ENCODE assay signal across 24 cellular contexts in genomic region chr9:124671861-124672260, GRCh38.
DNase-seq lines count a peak whose midpoint lies in the region; ATAC-seq, FAIRE-seq and TF ChIP-seq lines count a peak whose summit lies in the region.
"Had no signal": no experiment of that assay in that cellular context is flagged by ENCODE, and none has a peak within 500 bp of the region (broad histone marks: within the 10 kb centered on the region; RNA-seq: fewer than 3 reads in every experiment).

No MANE protein-coding gene starts in this region.

- no peak overlapping the region for H3K27ac Mint-ChIP-seq in CD4-positive, alpha-beta T cell
- H3K27ac Mint-ChIP-seq: B cell; CD4-positive, CD25-positive, alpha-beta regulatory T cell; CD8-positive, alpha-beta memory T cell; GM23338; HFFc6 had no signal

- no peak for TF ChIP-seq CTCF in foreskin keratinocyte (conservative IDR thresholded peaks at IDR 0.05)
- no peak for TF ChIP-seq CTCF in CD4-positive, alpha-beta T cell (IDR thresholded peaks at IDR 0.05)

- no peaks in the 10 kb centered on the region for H3K27me3 ChIP-seq in foreskin keratinocyte
- no peaks in the 10 kb centered on the region for H3K27me3 ChIP-seq in CD4-positive, alpha-beta T cell (ENCODE audit: control insufficient read depth, insufficient read depth, low read length)
- H3K27me3 ChIP-seq: BLaER1 had no signal

- H3K9me3 ChIP-seq in CD4-positive, alpha-beta T cell (ENCODE audit: control insufficient read depth, low read length) = no peaks in the 10 kb centered on the region
- H3K9me3 ChIP-seq: HAP-1 had no signal

- intact Hi-C loops in CD4-positive, alpha-beta T cell (cut with DNase I, micrococcal nuclease) = no loop called here

- FAIRE-seq in H54 (lab: Jason Lieb, UNC) = peak; percentile 65
- FAIRE-seq: A204.1, D721Med, GM12878, GM19239 had no signal

- POLR2A ChIA-PET in CD4-positive, alpha-beta T cell (lab: Charles Lee) = no interaction called here

- no peaks in the 10 kb centered on the region for H3K27me3 Mint-ChIP-seq in CD4-positive, alpha-beta T cell
- H3K27me3 Mint-ChIP-seq: B cell had no signal

- DNase-seq in H54 (ENCODE audit: insufficient read length, low spot score) = no peak
- peak; percentile 55 for DNase-seq in dermis blood vessel endothelial cell
- peak; percentile 28 to 60 for DNase-seq in foreskin keratinocyte
- peak; percentile 37 to 59 for DNase-seq in lung microvascular endothelial cell (ENCODE audit: low read depth in 2 of 2)
- DNase-seq in CD4-positive, alpha-beta T cell = no peak
- DNase-seq: CD4-positive, CD25-positive, alpha-beta regulatory T cell; CD8-positive, alpha-beta memory T cell; DMS 273 treated with DMSO at 0.1 percent for 48 hours; DMS79; EL; GDM1; HFFc6 had no signal

- H3K9me3 Mint-ChIP-seq in CD4-positive, alpha-beta T cell = no peaks in the 10 kb centered on the region
- H3K9me3 Mint-ChIP-seq: CD4-positive, CD25-positive, alpha-beta regulatory T cell; CD8-positive, alpha-beta memory T cell; GM23338; HFFc6 had no signal

- no peak overlapping the region for H3K27ac ChIP-seq in foreskin keratinocyte
- no peak overlapping the region for H3K27ac ChIP-seq in CD4-positive, alpha-beta T cell (ENCODE audit: low read depth, low read length)
- H3K27ac ChIP-seq: 22Rv1, BLaER1, C4-2B had no signal

- CTCF ChIA-PET in CD4-positive, alpha-beta T cell (lab: Charles Lee) = no interaction called here

- ATAC-seq in foreskin keratinocyte (no peak), GM19328 (IDR thresholded peaks at IDR 0.05; ENCODE audit: unreplicated experiment) (no peak), HG03135 (IDR thresholded peaks at IDR 0.05; ENCODE audit: unreplicated experiment) (no peak)
- no peak for ATAC-seq in CD4-positive, alpha-beta T cell (ENCODE audit: poor library complexity)
- ATAC-seq: GM12878, GM23338 had no signal

- peaks cover 16% of the 10 kb centered on the region for H3K4me1 Mint-ChIP-seq in CD4-positive, alpha-beta T cell (ENCODE audit: low read depth)
- H3K4me1 Mint-ChIP-seq: B cell had no signal

- H3K4me1 ChIP-seq in foreskin keratinocyte = peaks cover 14% of the 10 kb centered on the region
- H3K4me1 ChIP-seq: HAP-1 had no signal

- no peak overlapping the region for H3K4me3 Mint-ChIP-seq in CD4-positive, alpha-beta T cell
- H3K4me3 Mint-ChIP-seq: B cell; CD4-positive, CD25-positive, alpha-beta regulatory T cell; CD8-positive, alpha-beta memory T cell; GM23338; HFFc6 had no signal

- TF ChIP-seq POLR2A in H54 (IDR thresholded peaks at IDR 0.05; ENCODE audit: low read depth, low read length) = no peak

- no peaks in the 10 kb centered on the region for H3K36me3 Mint-ChIP-seq in CD4-positive, alpha-beta T cell (ENCODE audit: low read depth)
- H3K36me3 Mint-ChIP-seq: CD4-positive, CD25-positive, alpha-beta regulatory T cell; CD8-positive, alpha-beta memory T cell had no signal

Comparison
In these comparisons a context has a peak if more than half of its experiments do, and no peak if none do; other contexts are left out.
1. DNase-seq: peak in dermis blood vessel endothelial cell (single experiment), foreskin keratinocyte (2 of 2) and lung microvascular endothelial cell (2 of 2); none in H54 (single experiment) and CD4-positive, alpha-beta T cell (0 of 10).